8 cellular contexts compared by ENCODE assay signal in the genomic region with DNA sequence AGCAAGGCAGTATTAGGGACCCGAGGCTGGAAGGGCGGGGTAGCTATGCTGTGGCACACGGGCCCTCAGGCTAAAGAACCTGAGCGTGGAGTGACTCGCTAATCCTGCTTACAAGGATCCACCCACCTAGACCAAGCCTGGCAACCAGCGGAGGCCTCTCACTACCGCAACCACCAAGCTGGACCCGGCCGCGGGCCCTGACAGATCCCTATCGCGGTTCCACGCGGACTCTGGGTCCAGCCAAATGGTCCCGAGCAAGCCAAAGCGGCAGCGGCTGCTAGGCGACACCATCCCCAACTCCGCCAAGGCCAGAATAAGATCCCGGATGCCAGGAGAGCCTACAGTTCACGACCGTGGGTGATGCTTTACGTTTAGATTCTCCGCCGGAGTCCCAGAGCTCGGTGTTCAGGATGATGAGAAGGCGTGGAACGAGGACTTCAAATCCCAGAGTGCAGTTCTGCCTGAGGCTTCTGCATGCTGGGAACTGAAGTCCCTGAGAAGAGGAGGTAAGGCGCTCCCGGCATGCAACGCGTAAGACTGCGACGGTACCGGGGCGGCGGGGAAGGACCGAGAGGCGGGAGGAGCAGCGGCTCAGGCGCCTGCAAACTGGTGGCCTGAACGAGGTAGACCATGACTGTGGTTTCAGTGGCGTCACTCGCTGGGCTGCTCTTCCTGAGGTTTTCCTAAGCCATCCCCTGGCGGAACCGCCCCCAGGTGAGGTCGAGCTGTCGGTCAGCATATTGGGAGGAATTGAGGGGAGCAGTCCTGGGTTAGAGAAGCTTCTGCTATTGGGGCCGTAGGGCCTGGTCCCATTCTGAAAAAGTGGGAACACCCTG. TPM values are rescaled to one million over a fixed set of nuclear protein-coding genes. Genes with fewer than 3 reads are reported as not detected.
A peak's percentile ranks its signal among the peaks of the same experiment; 100 is the strongest.
DNase-seq lines count a peak whose midpoint lies in the region; ATAC-seq, FAIRE-seq and TF ChIP-seq lines count a peak whose summit lies in the region.

Gene CEP290, minus strand, starts transcription at position 315 of the 836 bp plus-strand sequence. CDS start 781 bp downstream, outside the sequence.
Gene TMTC3, plus strand, starts transcription at position 534 of the 836 bp plus-strand sequence. CDS start 6,009 bp downstream, outside the sequence.

- intact Hi-C loops in endothelial cell of umbilical vein (cut with micrococcal nuclease), result loop anchor here (5.0 kb wide), 3 partner anchors 155 to 755 kb away; no protein-coding TSS in a partner anchor

- H3K4me3 ChIP-seq in OCI-LY1 (ENCODE audit: low read depth, low read length, poor library complexity, severe bottlenecking), result peak within 1 kb of the TSS; percentile 73
- H3K4me3 ChIP-seq in endothelial cell of umbilical vein (replicated peaks in 1 of 3; ENCODE audit: insufficient read depth in 1 of 3, low read depth in 1 of 3, low read length in 3 of 3), result peak within 1 kb of the TSS; percentile 23 to 88 (median 68)

- peaks cover 8% of the 10 kb centered on the region for H3K36me3 Mint-ChIP-seq in mesothelial cell of epicardium

- H2AFZ ChIP-seq in OCI-LY1 (ENCODE audit: low read length) (peak within 1 kb of the TSS; percentile 68), endothelial cell of umbilical vein (ENCODE audit: low read depth, low read length) (peak within 1 kb of the TSS; percentile 60)

- H3K4me3 Mint-ChIP-seq in mesothelial cell of epicardium, result peak within 1 kb of the TSS; percentile 93

- CTCF ChIA-PET in endothelial cell of umbilical vein (lab: Charles Lee), result interaction anchor here (0.6 to 1.4 kb wide), 3 partner anchors 12 to 852 kb away, joined by 3 to 9 read pairs (median 3); no protein-coding TSS in a partner anchor

- peaks cover 35% of the 10 kb centered on the region for H3K4me1 Mint-ChIP-seq in mesothelial cell of epicardium

- no TSS peak for BruUV-seq in endothelial cell of umbilical vein (replicated peaks; lab: Mats Ljungman, UMichigan)

- no peaks in the 10 kb centered on the region for H3K27me3 ChIP-seq in OCI-LY1 (ENCODE audit: insufficient read depth, low read length)
- no peaks in the 10 kb centered on the region for H3K27me3 ChIP-seq in endothelial cell of umbilical vein (ENCODE audit: control insufficient read depth in 2 of 2, insufficient read depth in 2 of 2, low read length in 2 of 2)

- H3K4me1 ChIP-seq in OCI-LY1 (ENCODE audit: insufficient read depth, low read length, severe bottlenecking) (peaks cover 44% of the 10 kb centered on the region), endothelial cell of umbilical vein (ENCODE audit: control insufficient read depth, extremely low read depth, insufficient read depth, low read length) (peaks cover 15% of the 10 kb centered on the region)

- no peaks in the 10 kb centered on the region for H3K9me3 ChIP-seq in OCI-LY1 (ENCODE audit: low read length)
- H3K9me3 ChIP-seq in endothelial cell of umbilical vein (replicated peaks; ENCODE audit: control insufficient read depth, insufficient read depth, low read length), result no peaks in the 10 kb centered on the region

- H3F3A ChIP-seq in OCI-LY1 (ENCODE audit: insufficient read depth, low read length), result no peaks in the 10 kb centered on the region

- no peaks in the 10 kb centered on the region for H3K9me3 Mint-ChIP-seq in mesothelial cell of epicardium

- H3K9ac ChIP-seq in OCI-LY1 (ENCODE audit: low read length), result peak within 1 kb of the TSS; percentile 73
- H3K9ac ChIP-seq in endothelial cell of umbilical vein (replicated peaks; ENCODE audit: extremely low read depth, insufficient read depth, low read length), result peak within 1 kb of the TSS; percentile 73

- POLR2A ChIA-PET in endothelial cell of umbilical vein (lab: Charles Lee), result no interaction called here

- no peaks in the 10 kb centered on the region for H3K9me1 ChIP-seq in endothelial cell of umbilical vein (replicated peaks; ENCODE audit: control insufficient read depth, extremely low read depth, insufficient read depth, low read length)

- peak; percentile 71 for TF ChIP-seq POLR2A in endothelial cell of umbilical vein (IDR thresholded peaks at IDR 0.05; ENCODE audit: low read depth, low read length)

- peak within 1 kb of the TSS; percentile 94 for H3K27ac Mint-ChIP-seq in mesothelial cell of epicardium

- peak; percentile 96 for FAIRE-seq in endothelial cell of umbilical vein (lab: Jason Lieb, UNC)

- H3K36me3 ChIP-seq in OCI-LY1 (ENCODE audit: insufficient read depth, low read length), result 0 out of 2 replicates have a peak, but pooled peaks cover 16% of the 10 kb centered on the region
- no peaks in the 10 kb centered on the region for H3K36me3 ChIP-seq in endothelial cell of umbilical vein (ENCODE audit: control insufficient read depth in 2 of 2, extremely low read depth in 1 of 2, insufficient read depth in 2 of 2, low read length in 2 of 2)

- H3K27me3 Mint-ChIP-seq in mesothelial cell of epicardium (ENCODE audit: low read depth), result no peaks in the 10 kb centered on the region

- ATAC-seq in GM21526 (IDR thresholded peaks at IDR 0.05; ENCODE audit: low FRiP score, unreplicated experiment), result peak; percentile 97

- no peak for TF ChIP-seq CTCF in OCI-LY1 (IDR thresholded peaks at IDR 0.05; ENCODE audit: low read length)
- TF ChIP-seq CTCF in endothelial cell of umbilical vein (IDR thresholded peaks at IDR 0.05; ENCODE audit: extremely low read depth in 1 of 2, insufficient read depth in 1 of 2, low read depth in 1 of 2, low read length in 2 of 2), result no peak
- no peak for TF ChIP-seq CTCF in mesothelial cell of epicardium (IDR thresholded peaks at IDR 0.05; ENCODE audit: unreplicated experiment)

- H4K20me1 ChIP-seq in OCI-LY1 (ENCODE audit: insufficient read depth, low read length) (no peaks in the 10 kb centered on the region), endothelial cell of umbilical vein (replicated peaks; ENCODE audit: control insufficient read depth, extremely low read depth, insufficient read depth, low read length) (no peaks in the 10 kb centered on the region)

- no peaks in the 10 kb centered on the region for H3K9me2 ChIP-seq in OCI-LY1 (ENCODE audit: low read depth, low read length)

- H3K79me2 ChIP-seq in OCI-LY1 (ENCODE audit: insufficient read depth, low read length) (peaks cover 11% of the 10 kb centered on the region), endothelial cell of umbilical vein (ENCODE audit: control insufficient read depth, insufficient read depth, low read length) (peaks cover 29% of the 10 kb centered on the region)

- peak within 1 kb of the TSS; percentile 92 for H3K4me2 ChIP-seq in OCI-LY1 (ENCODE audit: low read length)
- H3K4me2 ChIP-seq in endothelial cell of umbilical vein (ENCODE audit: insufficient read depth, low read length), result peak within 1 kb of the TSS; percentile 96

- H3K27ac ChIP-seq in OCI-LY1 (ENCODE audit: low read depth, low read length, poor library complexity, severe bottlenecking) (peak within 1 kb of the TSS; percentile 21), endothelial cell of umbilical vein (ENCODE audit: insufficient read depth, low read depth, low read length) (peak within 1 kb of the TSS; percentile 41)

- dilution Hi-C loops in endothelial cell of umbilical vein (cut with MboI; ENCODE audit: extremely low pct_ligation_motif_present, low sequenced_read_pairs), result no loop called here

- DNase-seq in DMS 273 (lab: John Stamatoyannopoulos, UW; ENCODE audit: unreplicated experiment) (peak; percentile 98), HuH-7 (ENCODE audit: low spot score) (peak; percentile 71), activated T-cell treated with anti-CD3 and anti-CD28 coated beads for 1 hour (ENCODE audit: low read depth) (peak; percentile 83), endothelial cell of umbilical vein (ENCODE audit: low read depth, low spot score) (peak; percentile 99), mesothelial cell of epicardium (ENCODE audit: low spot score in 2 of 2, unreplicated experiment in 2 of 2) (peak; percentile 78 to 89)
- DNase-seq in stimulated activated CD8-positive, alpha-beta memory T cell treated with anti-CD3 and anti-CD28 coated beads, Interleukin-15, amount 100 ng/mL, for 4 hours (ENCODE audit: low read depth in 2 of 2), result peak; percentile 77 to 91

TF ChIP-seq in endothelial cell of umbilical vein, 7 proteins besides CTCF, POLR2A, EP300 and RAD21:
- no peak for TF ChIP-seq MYC (IDR thresholded peaks at IDR 0.05; ENCODE audit: low read depth, low read length)
- peak; percentile 78 for TF ChIP-seq POLR2AphosphoS5 (IDR thresholded peaks at IDR 0.05; ENCODE audit: insufficient read depth, low read depth, low read length)

RNA-seq across cellular contexts. Expression of gene CEP290, which starts in this region (rescaled TPM):
- 16.5 and 19.1 TPM in 2 replicates for total RNA-seq in endothelial cell of umbilical vein
- polyA plus RNA-seq in endothelial cell of umbilical vein, result 2.2 and 3.9 TPM in 2 replicates
- polyA plus RNA-seq in endothelial cell of umbilical vein (2011; cell fraction: cytosol; rRNA removed), result 5.3 and 5.6 TPM in 2 replicates
- polyA plus RNA-seq in endothelial cell of umbilical vein (2011; cell fraction: nucleus; rRNA removed), result 18.9 and 22.1 TPM in 2 replicates
- polyA plus RNA-seq in endothelial cell of umbilical vein (2012), result 11.5 and 13.2 TPM in 2 replicates
- polyA minus RNA-seq in endothelial cell of umbilical vein, result 5.3 and 6.8 TPM in 2 replicates
- 3.3 TPM for polyA minus RNA-seq in endothelial cell of umbilical vein (2011; cell fraction: cytosol; rRNA and poly(A)+ RNA removed)
- polyA minus RNA-seq in endothelial cell of umbilical vein (2011; cell fraction: nucleus; rRNA and poly(A)+ RNA removed), result 23.9 and 26.5 TPM in 2 replicates
- 39.2 to 42.5 TPM (median 39.4 TPM) in 3 replicates for total RNA-seq in mesothelial cell of epicardium

RNA-seq across cellular contexts. Expression of gene TMTC3, which starts in this region (rescaled TPM):
- 34.5 and 36.5 TPM in 2 replicates for total RNA-seq in endothelial cell of umbilical vein
- polyA plus RNA-seq in endothelial cell of umbilical vein, result 6.5 and 7.8 TPM in 2 replicates
- 4.2 and 4.6 TPM in 2 replicates for polyA plus RNA-seq in endothelial cell of umbilical vein (2011; cell fraction: cytosol; rRNA removed)
- 5.2 and 7.9 TPM in 2 replicates for polyA plus RNA-seq in endothelial cell of umbilical vein (2011; cell fraction: nucleus; rRNA removed)
- polyA plus RNA-seq in endothelial cell of umbilical vein (2012), result 12.4 and 18.4 TPM in 2 replicates
- polyA minus RNA-seq in endothelial cell of umbilical vein, result 68.2 and 81.2 TPM in 2 replicates
- 26.0 TPM for polyA minus RNA-seq in endothelial cell of umbilical vein (2011; cell fraction: cytosol; rRNA and poly(A)+ RNA removed)
- 18.0 and 36.4 TPM in 2 replicates for polyA minus RNA-seq in endothelial cell of umbilical vein (2011; cell fraction: nucleus; rRNA and poly(A)+ RNA removed)
- 36.6 to 39.3 TPM (median 37.2 TPM) in 3 replicates for total RNA-seq in mesothelial cell of epicardium

Comparison
In these comparisons a context has a peak if more than half of its experiments do, and no peak if none do; other contexts are left out.
1. Peak in every context shown above with its lines: DNase-seq, ATAC-seq, H3K4me3 ChIP-seq and H3K27ac ChIP-seq.